15 cellular contexts compared by ENCODE assay signal in genomic region chr2:106296182-106296815, GRCh38.
DNase-seq lines count a peak whose midpoint lies in the region; ATAC-seq lines count a peak whose summit lies in the region.
"Had no signal": no experiment of that assay in that cellular context is flagged by ENCODE, and none has a peak within 500 bp of the region (broad histone marks: within the 10 kb centered on the region; RNA-seq: fewer than 3 reads in every experiment).

No MANE protein-coding gene starts in this region.

- H3K9ac ChIP-seq in BLaER1: no peak overlapping the region

- peak overlapping the region; percentile 19 for H3K4me3 Mint-ChIP-seq in natural killer cell treated with Interleukin-12 subunit alpha and Interleukin-12 subunit beta and Interleukin-15 and Interleukin-18, amount 100 ng/mL, for 72 hours
- H3K4me3 Mint-ChIP-seq in naive thymus-derived CD4-positive, alpha-beta T cell: no peak overlapping the region

- POLR2A ChIA-PET in naive thymus-derived CD4-positive, alpha-beta T cell (lab: Charles Lee): interaction anchor here (0.6 kb wide), 1 partner anchor 24 kb away, joined by 3 read pairs; no protein-coding TSS in a partner anchor

- H3K27me3 ChIP-seq in BLaER1: no peaks in the 10 kb centered on the region
- H3K27me3 ChIP-seq in naive thymus-derived CD4-positive, alpha-beta T cell (ENCODE audit: control insufficient read depth in 2 of 2, insufficient read depth in 2 of 2, low read length in 2 of 2): no peaks in the 10 kb centered on the region

- no peak overlapping the region for H3K4me3 ChIP-seq in BLaER1
- H3K4me3 ChIP-seq in naive thymus-derived CD4-positive, alpha-beta T cell (ENCODE audit: low read length): no peak overlapping the region

- intact Hi-C loops in naive thymus-derived CD4-positive, alpha-beta T cell (cut with micrococcal nuclease): no loop called here

- CTCF ChIA-PET in naive thymus-derived CD4-positive, alpha-beta T cell (lab: Charles Lee): no interaction called here

- H3K4me1 ChIP-seq in BLaER1: peaks cover 12% of the 10 kb centered on the region
- no peaks in the 10 kb centered on the region for H3K4me1 ChIP-seq in naive thymus-derived CD4-positive, alpha-beta T cell (ENCODE audit: control insufficient read depth in 2 of 2, insufficient read depth in 2 of 2, low read length in 2 of 2)

- H3K27ac ChIP-seq in BLaER1: no peak overlapping the region
- H3K27ac ChIP-seq in naive thymus-derived CD4-positive, alpha-beta T cell (ENCODE audit: low read depth, low read length): no peak overlapping the region
- H3K27ac ChIP-seq: C4-2B had no signal

- no peaks in the 10 kb centered on the region for H3K36me3 Mint-ChIP-seq in natural killer cell treated with Interleukin-12 subunit alpha and Interleukin-12 subunit beta and Interleukin-15 and Interleukin-18, amount 100 ng/mL, for 72 hours
- H3K36me3 Mint-ChIP-seq in naive thymus-derived CD4-positive, alpha-beta T cell: no peaks in the 10 kb centered on the region

- H3K36me3 ChIP-seq in BLaER1: no peaks in the 10 kb centered on the region
- no peaks in the 10 kb centered on the region for H3K36me3 ChIP-seq in naive thymus-derived CD4-positive, alpha-beta T cell (ENCODE audit: control insufficient read depth in 2 of 3, insufficient read depth in 3 of 3, low read length in 3 of 3)

- no peak for ATAC-seq in natural killer cell treated with Interleukin-12 subunit alpha and Interleukin-12 subunit beta and Interleukin-15 and Interleukin-18, amount 100 ng/mL, for 72 hours
- no peak for ATAC-seq in GM19395 (IDR thresholded peaks at IDR 0.05; ENCODE audit: unreplicated experiment)
- ATAC-seq in naive thymus-derived CD4-positive, alpha-beta T cell: no peak
- no peak for ATAC-seq in HG02938 (IDR thresholded peaks at IDR 0.05; ENCODE audit: unreplicated experiment)

- no peak overlapping the region for H3K27ac Mint-ChIP-seq in natural killer cell treated with Interleukin-12 subunit alpha and Interleukin-12 subunit beta and Interleukin-15 and Interleukin-18, amount 100 ng/mL, for 72 hours
- H3K27ac Mint-ChIP-seq in naive thymus-derived CD4-positive, alpha-beta T cell: no peak overlapping the region

- 0 out of 2 replicates have a peak, but pooled peaks cover 3% of the 10 kb centered on the region for H3K9me3 ChIP-seq in BLaER1
- H3K9me3 ChIP-seq in naive thymus-derived CD4-positive, alpha-beta T cell (ENCODE audit: control insufficient read depth in 2 of 3, low read length in 3 of 3): no peaks in the 10 kb centered on the region

- H3K4me2 ChIP-seq in BLaER1: peak overlapping the region; percentile 34

- H4K20me1 ChIP-seq in BLaER1: no peaks in the 10 kb centered on the region

- DNase-seq in GM04504 (ENCODE audit: low read depth): peak; percentile 8
- peak; percentile 42 for DNase-seq in RPMI7951 (ENCODE audit: low read depth)
- no peak for DNase-seq in natural killer cell treated with Interleukin-12 subunit alpha and Interleukin-12 subunit beta and Interleukin-15 and Interleukin-18, amount 100 ng/mL, for 72 hours (ENCODE audit: low spot score)
- no peak for DNase-seq in naive thymus-derived CD4-positive, alpha-beta T cell
- DNase-seq: DMS153, IMR-90, Kasumi-1, NCI-H1930, NCI-H510A treated with DMSO at 0.1 percent for 48 hours, RPMI8226, SW 1271 had no signal

- H3K27me3 Mint-ChIP-seq in natural killer cell treated with Interleukin-12 subunit alpha and Interleukin-12 subunit beta and Interleukin-15 and Interleukin-18, amount 100 ng/mL, for 72 hours: peaks cover 2 to 12% of the 10 kb centered on the region in 2 donors
- peaks cover 0 to 6% (median 0%) of the 10 kb centered on the region in 5 donors for H3K27me3 Mint-ChIP-seq in naive thymus-derived CD4-positive, alpha-beta T cell

- no peaks in the 10 kb centered on the region for H3K9me3 Mint-ChIP-seq in natural killer cell treated with Interleukin-12 subunit alpha and Interleukin-12 subunit beta and Interleukin-15 and Interleukin-18, amount 100 ng/mL, for 72 hours
- no peaks in the 10 kb centered on the region for H3K9me3 Mint-ChIP-seq in naive thymus-derived CD4-positive, alpha-beta T cell

- H3K4me1 Mint-ChIP-seq in natural killer cell treated with Interleukin-12 subunit alpha and Interleukin-12 subunit beta and Interleukin-15 and Interleukin-18, amount 100 ng/mL, for 72 hours (ENCODE audit: low read depth in 2 of 2): no peaks in the 10 kb centered on the region
- H3K4me1 Mint-ChIP-seq in naive thymus-derived CD4-positive, alpha-beta T cell: no peaks in the 10 kb centered on the region

Comparison
In these comparisons a context has a peak if more than half of its experiments do, and no peak if none do; other contexts are left out.
1. DNase-seq: peak in GM04504 (single experiment) and RPMI7951 (single experiment); none in natural killer cell treated with Interleukin-12 subunit alpha and Interleukin-12 subunit beta and Interleukin-15 and Interleukin-18, amount 100 ng/mL, for 72 hours (single experiment) and naive thymus-derived CD4-positive, alpha-beta T cell (0 of 9).